ENCODE assay signal across 7 cellular contexts in the genomic region with DNA sequence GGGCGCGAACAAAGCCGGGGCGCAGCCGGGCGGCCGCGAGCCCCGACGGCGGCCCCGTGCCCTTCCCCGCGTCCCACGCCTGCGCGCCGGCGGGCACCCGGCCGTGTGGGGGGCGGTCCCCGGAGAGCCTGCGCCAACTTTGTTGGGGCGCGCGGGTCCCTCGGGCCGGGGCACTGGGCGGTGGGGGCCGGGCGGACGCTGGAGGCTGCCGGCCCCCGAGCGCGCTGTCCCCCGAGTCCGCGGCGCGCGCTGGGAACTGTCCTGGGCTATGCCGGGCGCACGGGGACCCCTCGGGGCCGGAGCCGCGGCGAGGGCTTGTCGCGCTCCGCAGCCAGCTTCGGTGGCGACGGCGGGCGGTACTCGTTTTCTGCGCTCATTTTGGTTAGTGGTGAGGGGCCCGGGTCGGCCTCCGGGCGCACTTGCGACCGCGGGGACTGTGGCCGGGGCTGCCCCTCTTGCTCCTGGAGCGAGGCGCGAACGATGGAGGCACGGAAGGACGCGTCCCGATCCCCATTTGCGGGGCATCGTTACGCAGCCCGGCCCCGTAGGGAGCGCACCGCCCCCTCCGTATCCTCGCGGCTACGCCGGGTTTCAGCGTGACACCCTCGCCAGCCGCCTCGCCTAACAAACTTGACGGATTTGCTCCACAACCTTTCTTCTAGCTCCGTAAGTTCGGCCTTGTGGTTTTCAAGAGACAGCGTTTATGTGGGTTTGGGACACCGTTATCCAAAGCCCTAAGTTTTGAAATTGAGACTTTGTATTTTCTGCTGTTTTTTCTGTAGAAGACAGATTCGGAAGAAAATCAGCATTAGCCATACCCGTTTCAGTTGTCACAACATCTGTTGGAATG. TPM values are rescaled to one million over a fixed set of nuclear protein-coding genes. Genes with fewer than 3 reads are reported as not detected.
A peak's percentile ranks its signal among the peaks of the same experiment; 100 is the strongest.
DNase-seq lines count a peak whose midpoint lies in the region; ATAC-seq and TF ChIP-seq lines count a peak whose summit lies in the region.

No MANE protein-coding gene starts in this region.

- POLR2A ChIA-PET in HCT116 (lab: Charles Lee) = no interaction called here

- H3K36me3 ChIP-seq in HCT116 (ENCODE audit: control insufficient read depth in 1 of 2, insufficient read depth in 2 of 2, low read length in 2 of 2) (peaks cover 13 to 37% of the 10 kb centered on the region in 2 experiments), mucosa of descending colon (ENCODE audit: low read depth) (peaks cover 4% of the 10 kb centered on the region), stomach (peaks cover 11 to 16% (median 15%) of the 10 kb centered on the region in 4 donors)

- no peak for TF ChIP-seq EP300 in stomach (IDR thresholded peaks at IDR 0.05)

- H3K79me2 ChIP-seq in HCT116 (ENCODE audit: insufficient read depth, low read length) = peaks cover 89% of the 10 kb centered on the region

- peak overlapping the region; percentile 75 for H3K27ac Mint-ChIP-seq in endothelial cell (ENCODE audit: unreplicated experiment)

- H3K9me2 ChIP-seq in HCT116 (ENCODE audit: insufficient read depth) = no peaks in the 10 kb centered on the region

- H3K9ac ChIP-seq in HCT116 (ENCODE audit: low read length) = peak overlapping the region; percentile 84

- intact Hi-C loops in HCT116 (cut with micrococcal nuclease) = no loop called here
- intact Hi-C loops in mucosa of descending colon (cut with DNase I, micrococcal nuclease) = loop anchor here in 1 of 2 donors (5.0 to 10.0 kb wide), 2 partner anchors 82 to 129 kb away; no protein-coding TSS in a partner anchor
- intact Hi-C loops in stomach (cut with DNase I; ENCODE audit: low total_unique reads) = no loop called here

- RAD21 ChIA-PET in HCT116 (lab: Charles Lee; ENCODE audit: low non-redundant PET in 1 of 2, low total read pairs in 2 of 2, uncharacterized antibody in 2 of 2, unreplicated experiment in 2 of 2) = no interaction called here

- no peaks in the 10 kb centered on the region for H3K27me3 ChIP-seq in HCT116 (ENCODE audit: insufficient read depth, low read length)
- no peaks in the 10 kb centered on the region for H3K27me3 ChIP-seq in stomach

- WGBS in stomach, 5 donors = 0 to 1% (median 1%) methylated on average over 37 to 100 of the region's 100 CpGs

- ATAC-seq in HCT116 = peak; percentile 63
- ATAC-seq in mucosa of descending colon = peak; percentile 50

- no peak for TF ChIP-seq RAD21 in HCT116 (IDR thresholded peaks at IDR 0.05; ENCODE audit: low read depth)

- peaks cover 34% of the 10 kb centered on the region for H3K4me1 Mint-ChIP-seq in endothelial cell (ENCODE audit: unreplicated experiment)

- H3K27me3 Mint-ChIP-seq in endothelial cell (ENCODE audit: unreplicated experiment) = peaks cover 22% of the 10 kb centered on the region

- peak overlapping the region; percentile 66 for H3K4me3 ChIP-seq in GM12875 (ENCODE audit: low read depth, low read length)
- H3K4me3 ChIP-seq in HCT116 (replicated peaks in 1 of 2; ENCODE audit: low read depth in 1 of 2, low read length in 2 of 2) = peak overlapping the region; percentile 73 to 87
- H3K4me3 ChIP-seq in mucosa of descending colon = peak overlapping the region; percentile 95
- H3K4me3 ChIP-seq in stomach = peak overlapping the region; percentile 89 to 98 (median 92)

- H3K9me3 Mint-ChIP-seq in endothelial cell (ENCODE audit: unreplicated experiment) = no peaks in the 10 kb centered on the region

- peak overlapping the region; percentile 96 for H3K4me3 Mint-ChIP-seq in endothelial cell (ENCODE audit: unreplicated experiment)

- H2AFZ ChIP-seq in HCT116 (ENCODE audit: low read depth, low read length, poor library complexity, severe bottlenecking) = no peak overlapping the region

- TF ChIP-seq CTCF in GM12875 (IDR thresholded peaks at IDR 0.05; ENCODE audit: borderline replicate concordance, insufficient read depth, low read depth, low read length) (0 out of 2 replicates have a peak, but pooled peaks have one; percentile 0), HCT116 (IDR thresholded peaks at IDR 0.05 in 2 of 3, conservative IDR thresholded peaks at IDR 0.05 in 1 of 3; ENCODE audit: borderline replicate concordance in 1 of 3, insufficient read depth in 1 of 3, low read depth in 2 of 3, low read length in 2 of 3) (no peak), endothelial cell (IDR thresholded peaks at IDR 0.05; ENCODE audit: unreplicated experiment) (no peak), mucosa of descending colon (IDR thresholded peaks at IDR 0.05) (no peak), stomach (IDR thresholded peaks at IDR 0.05) (no peak)

- H3K4me1 ChIP-seq in HCT116 (ENCODE audit: control insufficient read depth in 1 of 2, insufficient read depth in 2 of 2, low read length in 2 of 2) (peaks cover 13 to 23% of the 10 kb centered on the region in 2 experiments), mucosa of descending colon (ENCODE audit: low read depth) (peaks cover 20% of the 10 kb centered on the region), stomach (peaks cover 30 to 73% (median 49%) of the 10 kb centered on the region in 4 donors)

- peaks cover 15% of the 10 kb centered on the region for H3K36me3 Mint-ChIP-seq in endothelial cell (ENCODE audit: low read depth, unreplicated experiment)

- peak overlapping the region; percentile 95 for H3K4me2 ChIP-seq in HCT116 (ENCODE audit: low read length)

- peak overlapping the region; percentile 97 for H3K27ac ChIP-seq in HCT116 (ENCODE audit: low read depth, low read length)
- peak overlapping the region; percentile 90 to 100 (median 99) for H3K27ac ChIP-seq in stomach

- TF ChIP-seq POLR2A in HCT116 (IDR thresholded peaks at IDR 0.05; ENCODE audit: borderline replicate concordance, extremely low read depth, insufficient read depth, insufficient read length) (peak; percentile 6), stomach (IDR thresholded peaks at IDR 0.05) (no peak)

- H3K9me3 ChIP-seq in HCT116 (ENCODE audit: control insufficient read depth in 1 of 2, insufficient read depth in 1 of 2, low read depth in 1 of 2, low read length in 2 of 2) (no peaks in the 10 kb centered on the region), mucosa of descending colon (no peaks in the 10 kb centered on the region), stomach (no peaks in the 10 kb centered on the region)

- CTCF ChIA-PET in HCT116 (lab: Charles Lee) = no interaction called here

- no peak for DNase-seq in HCT116 (ENCODE audit: low read depth, low spot score)
- DNase-seq in NAMALWA (ENCODE audit: low spot score) = peak; percentile 64
- peak; percentile 39 for DNase-seq in activated CD4-positive, alpha-beta T cell treated with anti-CD3 and anti-CD28 coated beads, Interleukin-2, amount 50 U/mL, for 4 hours
- peak; percentile 53 for DNase-seq in endothelial cell (ENCODE audit: low spot score)
- peak; percentile 67 to 80 (median 76) for DNase-seq in mucosa of descending colon
- peak; percentile 57 for DNase-seq in stomach

- H4K20me1 ChIP-seq in HCT116 (ENCODE audit: insufficient read depth) = peaks cover 35% of the 10 kb centered on the region; the same call in 1 of the 2 replicates

- no TSS peak for BruUV-seq in HCT116 (replicated peaks; lab: Mats Ljungman, UMichigan)

TF ChIP-seq in HCT116, 20 proteins besides CTCF, POLR2A, EP300 and RAD21 (continues in another document):
- TF ChIP-seq, protein P1, sequence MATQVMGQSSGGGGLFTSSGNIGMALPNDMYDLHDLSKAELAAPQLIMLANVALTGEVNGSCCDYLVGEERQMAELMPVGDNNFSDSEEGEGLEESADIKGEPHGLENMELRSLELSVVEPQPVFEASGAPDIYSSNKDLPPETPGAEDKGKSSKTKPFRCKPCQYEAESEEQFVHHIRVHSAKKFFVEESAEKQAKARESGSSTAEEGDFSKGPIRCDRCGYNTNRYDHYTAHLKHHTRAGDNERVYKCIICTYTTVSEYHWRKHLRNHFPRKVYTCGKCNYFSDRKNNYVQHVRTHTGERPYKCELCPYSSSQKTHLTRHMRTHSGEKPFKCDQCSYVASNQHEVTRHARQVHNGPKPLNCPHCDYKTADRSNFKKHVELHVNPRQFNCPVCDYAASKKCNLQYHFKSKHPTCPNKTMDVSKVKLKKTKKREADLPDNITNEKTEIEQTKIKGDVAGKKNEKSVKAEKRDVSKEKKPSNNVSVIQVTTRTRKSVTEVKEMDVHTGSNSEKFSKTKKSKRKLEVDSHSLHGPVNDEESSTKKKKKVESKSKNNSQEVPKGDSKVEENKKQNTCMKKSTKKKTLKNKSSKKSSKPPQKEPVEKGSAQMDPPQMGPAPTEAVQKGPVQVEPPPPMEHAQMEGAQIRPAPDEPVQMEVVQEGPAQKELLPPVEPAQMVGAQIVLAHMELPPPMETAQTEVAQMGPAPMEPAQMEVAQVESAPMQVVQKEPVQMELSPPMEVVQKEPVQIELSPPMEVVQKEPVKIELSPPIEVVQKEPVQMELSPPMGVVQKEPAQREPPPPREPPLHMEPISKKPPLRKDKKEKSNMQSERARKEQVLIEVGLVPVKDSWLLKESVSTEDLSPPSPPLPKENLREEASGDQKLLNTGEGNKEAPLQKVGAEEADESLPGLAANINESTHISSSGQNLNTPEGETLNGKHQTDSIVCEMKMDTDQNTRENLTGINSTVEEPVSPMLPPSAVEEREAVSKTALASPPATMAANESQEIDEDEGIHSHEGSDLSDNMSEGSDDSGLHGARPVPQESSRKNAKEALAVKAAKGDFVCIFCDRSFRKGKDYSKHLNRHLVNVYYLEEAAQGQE (IDR thresholded peaks at IDR 0.05; ENCODE audit: low read depth) = no peak
- peak; percentile 22; the same call in 1 of the 2 replicates for TF ChIP-seq SIN3A (IDR thresholded peaks at IDR 0.05; ENCODE audit: low read depth)
- TF ChIP-seq POLR2AphosphoS5 (IDR thresholded peaks at IDR 0.05; ENCODE audit: low read depth, low read length) = 0 out of 2 replicates have a peak, but pooled peaks have one; percentile 23

RNA-seq across cellular contexts. Expression of a gene that starts 0.6 kb away (rescaled TPM):
- 28.1 TPM for total RNA-seq in HCT116 (2021; ENCODE audit: unreplicated experiment)
- polyA plus RNA-seq in HCT116 (2012) = 16.7 and 20.6 TPM in 2 replicates
- total RNA-seq in endothelial cell (ENCODE audit: unreplicated experiment) = 17.5 TPM
- total RNA-seq in mucosa of descending colon = 10 to 100 TPM; 13.2 to 16.0 (median 14.4) TPM
- 10 to 100 TPM in 3 of 5 donors, 1 to 10 TPM in 2; 5.8 to 34.8 (median 13.0) TPM for total RNA-seq in stomach
- polyA plus RNA-seq in stomach = 1 to 10 TPM; 5.5 to 9.6 (median 6.1) TPM

RNA-seq across cellular contexts. Expression of a gene that starts 1.0 kb away (rescaled TPM):
- total RNA-seq in HCT116 (2021; ENCODE audit: unreplicated experiment) (364 TPM), endothelial cell (ENCODE audit: unreplicated experiment) (302 TPM), mucosa of descending colon (100 to 1,000 TPM; 129 to 197 (median 194) TPM), stomach (100 to 1,000 TPM; 119 to 202 (median 140) TPM)
- 399 and 428 TPM in 2 replicates for polyA plus RNA-seq in HCT116 (2012)
- 100 to 1,000 TPM; 245 to 280 (median 247) TPM for polyA plus RNA-seq in stomach

RNA-seq across cellular contexts. Expression of a gene that starts 21.9 kb away (rescaled TPM):
- total RNA-seq in HCT116 (2021; ENCODE audit: unreplicated experiment) = 51.3 TPM
- 37.7 and 38.4 TPM in 2 replicates for polyA plus RNA-seq in HCT116 (2012)
- 35.3 TPM for total RNA-seq in endothelial cell (ENCODE audit: unreplicated experiment)
- 10 to 100 TPM; 33.5 to 49.1 (median 36.1) TPM for total RNA-seq in mucosa of descending colon
- total RNA-seq in stomach = 10 to 100 TPM in 4 of 5 donors, under 1 TPM in 1; 0.58 to 27.2 (median 15.6) TPM
- polyA plus RNA-seq in stomach = 10 to 100 TPM; 14.1 to 18.0 (median 14.9) TPM

RNA-seq across cellular contexts. Expression of a gene that starts 38.6 kb away (rescaled TPM):
- total RNA-seq in HCT116 (2021; ENCODE audit: unreplicated experiment) = 43.3 TPM
- polyA plus RNA-seq in HCT116 (2012) = 24.6 and 28.4 TPM in 2 replicates
- total RNA-seq in endothelial cell (ENCODE audit: unreplicated experiment) = 20.2 TPM
- total RNA-seq in mucosa of descending colon = 10 to 100 TPM; 28.8 to 34.9 (median 32.6) TPM
- 10 to 100 TPM; 13.6 to 77.9 (median 22.8) TPM for total RNA-seq in stomach
- 10 to 100 TPM; 14.7 to 28.2 (median 19.8) TPM for polyA plus RNA-seq in stomach
